ENCODE assay signal across 7 cellular contexts in the genomic region with DNA sequence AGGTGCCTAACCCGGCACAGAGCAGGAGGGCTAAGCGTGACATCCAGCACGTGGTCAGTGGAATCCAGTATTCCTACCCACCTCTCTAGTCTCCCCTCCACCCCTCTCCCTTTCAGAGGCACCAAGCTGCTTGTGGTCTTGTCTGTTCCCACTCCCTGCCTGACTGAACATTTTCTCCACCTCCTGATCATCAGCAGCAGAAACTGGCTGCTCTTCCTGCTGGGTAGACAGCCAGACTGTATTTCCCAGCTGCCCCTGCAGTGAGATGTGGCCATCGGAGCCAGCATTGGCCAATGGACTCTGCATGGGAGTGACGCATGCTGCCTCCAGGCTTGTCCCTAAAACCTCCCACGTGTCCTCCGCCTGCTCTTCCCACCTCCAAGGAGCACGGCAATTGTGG.
A peak's percentile ranks its signal among the peaks of the same experiment; 100 is the strongest.
DNase-seq lines count a peak whose midpoint lies in the region; TF ChIP-seq lines count a peak whose summit lies in the region.
"Not testable (repeated sequence)": the region's sequence is repeated elsewhere in the genome, so short reads cannot be mapped to it uniquely, and the experiment has no call there.

No MANE protein-coding gene starts in this region.

- not testable (repeated sequence) for H3K9ac ChIP-seq in fibroblast of lung (ENCODE audit: insufficient read depth, low read length); skeletal muscle satellite cell (ENCODE audit: low read depth, low read length)

- not testable (repeated sequence) for H3K4me1 ChIP-seq in fibroblast of lung (ENCODE audit: control insufficient read depth, extremely low read depth, insufficient read depth, low read length); skeletal muscle satellite cell (ENCODE audit: control insufficient read depth, insufficient read depth, low read length)

- H3K36me3 ChIP-seq in fibroblast of lung (ENCODE audit: control insufficient read depth, insufficient read depth, low read length); skeletal muscle satellite cell (ENCODE audit: insufficient read depth, low read length): not testable (repeated sequence)

- not testable (repeated sequence) for TF ChIP-seq POLR2A in lower leg skin (IDR thresholded peaks at IDR 0.05)

- H3K4me2 ChIP-seq in fibroblast of lung (ENCODE audit: extremely low read depth, insufficient read depth, low read length), result not testable (repeated sequence)
- H3K4me2 ChIP-seq in skeletal muscle satellite cell (ENCODE audit: low read length), result peak overlapping the region; percentile 44

- H3K79me2 ChIP-seq in fibroblast of lung (ENCODE audit: control insufficient read depth, insufficient read depth, low read length), result not testable (repeated sequence)

- not testable (repeated sequence) for H2AFZ ChIP-seq in fibroblast of lung (ENCODE audit: low read length)

- 20 to 48% methylated on average over 3 to 4 of the region's 8 CpGs for WGBS in lower leg skin, 2 donors

- not testable (repeated sequence) for H3K4me3 ChIP-seq in cardiac fibroblast (replicated peaks in 1 of 2; ENCODE audit: low read depth in 2 of 2, low read length in 2 of 2); fibroblast of lung (replicated peaks in 1 of 4; ENCODE audit: control extremely low read depth in 1 of 4, insufficient read depth in 1 of 4, low read depth in 3 of 4, low read length in 4 of 4); foreskin fibroblast (ENCODE audit: low read depth in 1 of 2, low read length in 2 of 2); lower leg skin (ENCODE audit: low read depth, poor library complexity, severe bottlenecking); skeletal muscle satellite cell (ENCODE audit: low read length)

- H3K27ac ChIP-seq in fibroblast of lung (ENCODE audit: insufficient read depth, low read length), result not testable (repeated sequence)

- DNase-seq in HCEC 1CT (peak; percentile 0), SK-N-DZ (ENCODE audit: low spot score) (peak; percentile 9), cardiac fibroblast (ENCODE audit: low read depth in 2 of 2) (peak; percentile 21 to 32), fibroblast of lung (ENCODE audit: low read depth in 2 of 2) (peak; percentile 10 to 76), foreskin fibroblast (peak; percentile 54 to 63), lower leg skin (ENCODE audit: low spot score in 2 of 2) (peak; percentile 16 to 42)

- H4K20me1 ChIP-seq in fibroblast of lung (ENCODE audit: control insufficient read depth, extremely low read depth, insufficient read depth, low read length), result not testable (repeated sequence)

- not testable (repeated sequence) for TF ChIP-seq CTCF in cardiac fibroblast (IDR thresholded peaks at IDR 0.05; ENCODE audit: low read depth, low read length); fibroblast of lung (conservative IDR thresholded peaks at IDR 0.05 in 1 of 2, IDR thresholded peaks at IDR 0.05 in 1 of 2; ENCODE audit: low read depth in 1 of 2, low read length in 2 of 2); foreskin fibroblast (IDR thresholded peaks at IDR 0.05; ENCODE audit: low read depth, low read length); lower leg skin (IDR thresholded peaks at IDR 0.05)

- not testable (repeated sequence) for H3K27me3 ChIP-seq in fibroblast of lung (ENCODE audit: control insufficient read depth, insufficient read depth, low read length); skeletal muscle satellite cell (ENCODE audit: control insufficient read depth, insufficient read depth, low read length)

- H3K9me3 ChIP-seq in fibroblast of lung (ENCODE audit: control insufficient read depth, insufficient read depth, low read depth, low read length); skeletal muscle satellite cell (replicated peaks; ENCODE audit: low read length): not testable (repeated sequence)

- intact Hi-C loops in lower leg skin (cut with DNase I; ENCODE audit: low total_unique reads), result not testable (repeated sequence)

Comparison
In these comparisons a context has a peak if more than half of its experiments do, and no peak if none do; other contexts are left out.
1. DNase-seq: peak in every context shown above with its lines; median percentile 58 in foreskin fibroblast; 43 in fibroblast of lung; 29 in lower leg skin; 26 in cardiac fibroblast; 9 in SK-N-DZ; 0 in HCEC 1CT.